8 cellular contexts compared by ENCODE assay signal in the genomic region with DNA sequence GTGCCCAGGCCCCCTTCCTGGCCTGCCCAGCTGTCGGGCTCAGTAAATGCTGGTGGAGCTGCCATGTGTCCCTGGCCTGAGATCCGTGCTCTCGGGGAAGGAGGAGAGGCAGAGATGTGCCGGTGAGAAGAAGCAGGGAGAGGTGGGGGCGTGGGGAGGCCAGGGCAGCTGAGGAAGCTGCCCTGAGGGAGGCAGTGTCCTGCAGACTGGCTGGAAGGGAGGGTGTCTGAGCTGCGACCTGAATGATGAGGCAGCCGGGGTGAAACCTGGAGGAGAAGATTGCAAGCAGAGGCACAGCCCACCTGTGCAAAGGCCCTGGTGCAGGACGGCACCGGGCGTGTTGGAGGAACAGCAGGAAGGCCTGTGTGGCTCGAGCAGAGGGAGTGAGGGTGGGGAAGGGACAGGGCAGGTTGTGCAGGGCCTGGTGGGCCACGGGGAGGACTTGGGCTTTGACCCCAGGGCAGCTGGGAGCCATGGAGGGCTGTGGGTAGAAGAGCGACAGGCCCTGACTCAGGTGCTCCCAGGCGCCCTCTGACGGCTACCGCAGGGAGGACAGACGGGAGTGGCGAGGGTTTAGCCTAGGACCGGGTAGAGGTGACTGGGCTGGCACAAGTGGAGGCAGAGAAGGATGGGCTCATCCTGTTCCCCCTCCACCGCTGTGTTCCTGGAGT. TPM values are rescaled to one million over a fixed set of nuclear protein-coding genes. Genes with fewer than 3 reads are reported as not detected.
DNase-seq lines count a peak whose midpoint lies in the region; ATAC-seq and TF ChIP-seq lines count a peak whose summit lies in the region.

No MANE protein-coding gene starts in this region.

- DNase-seq in ACHN (peak; percentile 44), cardiac muscle cell (ENCODE audit: low read depth in 1 of 2, low spot score in 1 of 2) (peak; percentile 35 to 46), NCI-H2029 treated with DMSO at 0.1 percent for 48 hours (lab: John Stamatoyannopoulos, UW) (no peak)
- peak; percentile 50 for DNase-seq in activated gamma-delta T cell treated with anti-CD3 and anti-CD28 coated beads, Interleukin-2, amount 50 U/mL, for 16 hours (ENCODE audit: low read depth)
- peak; percentile 76 for DNase-seq in stimulated activated CD4-positive, alpha-beta T cell treated with anti-CD3 and anti-CD28 coated beads, Interleukin-12 subunit alpha, Interleukin-12 subunit beta, amount 100 ng/mL, for 4 hours

- ATAC-seq in GM21786 (IDR thresholded peaks at IDR 0.05; ENCODE audit: unreplicated experiment), result no peak

- in situ Hi-C loops in ACHN (cut with HindIII; ENCODE audit: low pct_ligation_motif_present, low pct_unique_long_range_greater_than_20kb, low sequenced_read_pairs), result no loop called here

- TF ChIP-seq CTCF in cardiac muscle cell (IDR thresholded peaks at IDR 0.05; ENCODE audit: low read depth, low read length), result peak; percentile 68

- H3K36me3 ChIP-seq in cardiac muscle cell, result peaks cover 4% of the 10 kb centered on the region

- H3K4me3 ChIP-seq in cardiac muscle cell, result no peak overlapping the region

- H3K27me3 ChIP-seq in cardiac muscle cell, result no peaks in the 10 kb centered on the region

- no peak overlapping the region for H3K27ac ChIP-seq in cardiac muscle cell

- TF ChIP-seq POLR2A in GM19193 (IDR thresholded peaks at IDR 0.05; ENCODE audit: extremely low read depth, insufficient read depth, insufficient read length) (peak; percentile 25), Raji (IDR thresholded peaks at IDR 0.05; ENCODE audit: insufficient read depth, low read depth, low read length) (peak; percentile 20; the same call in 1 of the 2 replicates)

- no peaks in the 10 kb centered on the region for H3K9me3 ChIP-seq in cardiac muscle cell (ENCODE audit: low read depth)

- no peaks in the 10 kb centered on the region for H3K4me1 ChIP-seq in cardiac muscle cell (ENCODE audit: low read depth)

RNA-seq across cellular contexts. Expression of a gene that starts 14.0 kb away (rescaled TPM):
- 3.1 and 8.4 TPM in 2 replicates for total RNA-seq in cardiac muscle cell
- 4.5 and 7.2 TPM in 2 replicates for polyA plus RNA-seq in cardiac muscle cell

RNA-seq across cellular contexts. Expression of a gene that starts 24.8 kb away (rescaled TPM):
- total RNA-seq in cardiac muscle cell, result 30.6 and 40.0 TPM in 2 replicates
- 36.2 and 55.7 TPM in 2 replicates for polyA plus RNA-seq in cardiac muscle cell

RNA-seq across cellular contexts. Expression of a gene that starts 31.9 kb away (rescaled TPM):
- total RNA-seq in cardiac muscle cell, result not detected in 2 replicates
- polyA plus RNA-seq in cardiac muscle cell, result 0.11 TPM in 1 of 2 replicates, not detected in the other
